ENCODE assay signal across 9 cellular contexts in the genomic region with DNA sequence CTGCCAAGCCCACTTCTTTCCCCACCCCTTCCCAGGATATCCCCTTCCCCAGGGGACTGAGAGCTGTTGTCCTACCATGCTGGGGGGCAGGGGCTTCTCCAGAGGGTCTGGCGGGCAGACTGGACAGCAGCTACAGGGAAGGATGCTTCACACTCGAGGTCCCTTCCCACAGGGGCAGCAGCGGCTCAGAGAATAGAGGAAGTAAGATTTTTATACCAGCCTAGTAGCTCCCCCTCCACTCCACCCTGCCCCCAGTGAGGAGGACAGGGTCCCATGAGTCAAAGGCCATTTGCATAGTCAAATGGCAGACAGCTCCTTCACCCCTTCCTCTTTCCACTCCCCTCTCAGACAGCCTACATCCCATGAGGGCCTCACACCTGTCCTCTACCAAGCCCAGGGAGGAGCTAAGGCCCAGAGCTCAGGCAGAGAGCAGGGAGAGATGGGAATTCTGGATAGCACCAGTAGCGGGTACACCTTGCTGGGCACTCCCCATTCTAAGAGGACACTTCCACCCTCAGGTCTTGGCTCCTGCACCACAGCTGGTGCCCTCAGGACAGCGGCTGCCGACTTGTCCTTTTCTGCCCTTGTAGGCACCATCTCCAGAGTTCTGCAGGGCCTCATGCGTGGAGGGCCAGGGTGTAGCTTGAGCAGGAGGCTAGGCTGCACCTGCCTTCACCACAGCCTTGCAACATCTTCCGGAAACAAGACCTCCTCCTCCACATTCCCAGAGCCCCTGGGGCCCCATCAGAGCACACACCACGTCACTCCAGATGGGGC. TPM values are rescaled to one million over a fixed set of nuclear protein-coding genes. Genes with fewer than 3 reads are reported as not detected.
DNase-seq lines count a peak whose midpoint lies in the region; ATAC-seq and TF ChIP-seq lines count a peak whose summit lies in the region.
"Had no signal": no experiment of that assay in that cellular context is flagged by ENCODE, and none has a peak within 500 bp of the region (broad histone marks: within the 10 kb centered on the region; RNA-seq: fewer than 3 reads in every experiment).

A gene with protein sequence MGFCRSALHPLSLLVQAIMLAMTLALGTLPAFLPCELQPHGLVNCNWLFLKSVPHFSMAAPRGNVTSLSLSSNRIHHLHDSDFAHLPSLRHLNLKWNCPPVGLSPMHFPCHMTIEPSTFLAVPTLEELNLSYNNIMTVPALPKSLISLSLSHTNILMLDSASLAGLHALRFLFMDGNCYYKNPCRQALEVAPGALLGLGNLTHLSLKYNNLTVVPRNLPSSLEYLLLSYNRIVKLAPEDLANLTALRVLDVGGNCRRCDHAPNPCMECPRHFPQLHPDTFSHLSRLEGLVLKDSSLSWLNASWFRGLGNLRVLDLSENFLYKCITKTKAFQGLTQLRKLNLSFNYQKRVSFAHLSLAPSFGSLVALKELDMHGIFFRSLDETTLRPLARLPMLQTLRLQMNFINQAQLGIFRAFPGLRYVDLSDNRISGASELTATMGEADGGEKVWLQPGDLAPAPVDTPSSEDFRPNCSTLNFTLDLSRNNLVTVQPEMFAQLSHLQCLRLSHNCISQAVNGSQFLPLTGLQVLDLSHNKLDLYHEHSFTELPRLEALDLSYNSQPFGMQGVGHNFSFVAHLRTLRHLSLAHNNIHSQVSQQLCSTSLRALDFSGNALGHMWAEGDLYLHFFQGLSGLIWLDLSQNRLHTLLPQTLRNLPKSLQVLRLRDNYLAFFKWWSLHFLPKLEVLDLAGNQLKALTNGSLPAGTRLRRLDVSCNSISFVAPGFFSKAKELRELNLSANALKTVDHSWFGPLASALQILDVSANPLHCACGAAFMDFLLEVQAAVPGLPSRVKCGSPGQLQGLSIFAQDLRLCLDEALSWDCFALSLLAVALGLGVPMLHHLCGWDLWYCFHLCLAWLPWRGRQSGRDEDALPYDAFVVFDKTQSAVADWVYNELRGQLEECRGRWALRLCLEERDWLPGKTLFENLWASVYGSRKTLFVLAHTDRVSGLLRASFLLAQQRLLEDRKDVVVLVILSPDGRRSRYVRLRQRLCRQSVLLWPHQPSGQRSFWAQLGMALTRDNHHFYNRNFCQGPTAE (minus strand): TSS at position 194 of the 777 bp plus-strand sequence. CDS start 116 bp downstream, at position 78.

- WGBS in thymus, result 11% methylated on average over 9 of the region's 9 CpGs

- H3K4me3 ChIP-seq in thymus (ENCODE audit: low read length), result no peak within 1 kb of the TSS
- no peak within 1 kb of the TSS for H3K4me3 ChIP-seq in left ventricle myocardium inferior

- peak within 1 kb of the TSS; percentile 41 for H3K4me3 Mint-ChIP-seq in activated CD8-positive, alpha-beta T cell treated with anti-CD3 and anti-CD28 coated beads, Interleukin-2, amount 10 ng/mL, durations not matched to agents 7 days and 5 days

- DNase-seq in activated CD8-positive, alpha-beta T cell treated with anti-CD3 and anti-CD28 coated beads, Interleukin-2, amount 10 ng/mL, durations not matched to agents 7 days and 5 days, result no peak
- DNase-seq in T1000 (lab: John Stamatoyannopoulos, UW), result no peak
- DNase-seq in left ventricle myocardium inferior, result no peak
- DNase-seq in NCI-H748 (lab: John Stamatoyannopoulos, UW; ENCODE audit: unreplicated experiment), result no peak

- POLR2A ChIA-PET in activated CD8-positive, alpha-beta T cell treated with anti-CD3 and anti-CD28 coated beads, Interleukin-2, amount 10 ng/mL, durations not matched to agents 7 days and 5 days (lab: Charles Lee), result interaction anchor here (1.0 to 7.9 kb wide), 6 partner anchors 9 to 114 kb away, joined by 3 to 53 read pairs (median 5); partner anchors contain the start of genes GLYCTK, TWF2 and WDR82

- no peaks in the 10 kb centered on the region for H3K27me3 ChIP-seq in thymus (ENCODE audit: control insufficient read depth, insufficient read depth)
- no peaks in the 10 kb centered on the region for H3K27me3 ChIP-seq in left ventricle myocardium inferior (ENCODE audit: low read depth)

- peak; percentile 82 for ATAC-seq in GM18498 (IDR thresholded peaks at IDR 0.05; ENCODE audit: unreplicated experiment)
- ATAC-seq in GM21360 (IDR thresholded peaks at IDR 0.05; ENCODE audit: unreplicated experiment), result peak; percentile 62
- ATAC-seq in HG03469 (IDR thresholded peaks at IDR 0.05; ENCODE audit: unreplicated experiment), result peak; percentile 67
- peak; percentile 29 for ATAC-seq in activated CD8-positive, alpha-beta T cell treated with anti-CD3 and anti-CD28 coated beads, Interleukin-2, amount 10 ng/mL, durations not matched to agents 7 days and 5 days

- H3K36me3 Mint-ChIP-seq in activated CD8-positive, alpha-beta T cell treated with anti-CD3 and anti-CD28 coated beads, Interleukin-2, amount 10 ng/mL, durations not matched to agents 7 days and 5 days (ENCODE audit: low read depth), result peaks cover 50% of the 10 kb centered on the region

- H3K4me1 Mint-ChIP-seq in activated CD8-positive, alpha-beta T cell treated with anti-CD3 and anti-CD28 coated beads, Interleukin-2, amount 10 ng/mL, durations not matched to agents 7 days and 5 days (ENCODE audit: low read depth), result peaks cover 69% of the 10 kb centered on the region

- CTCF ChIA-PET in activated CD8-positive, alpha-beta T cell treated with anti-CD3 and anti-CD28 coated beads, Interleukin-2, amount 10 ng/mL, durations not matched to agents 7 days and 5 days (lab: Charles Lee), result interaction anchor here (0.5 to 9.7 kb wide), 6 partner anchors 11 to 224 kb away, joined by 3 to 157 read pairs (median 4); partner anchors contain the start of gene TWF2

- H3K27me3 Mint-ChIP-seq in activated CD8-positive, alpha-beta T cell treated with anti-CD3 and anti-CD28 coated beads, Interleukin-2, amount 10 ng/mL, durations not matched to agents 7 days and 5 days (ENCODE audit: low read depth), result no peaks in the 10 kb centered on the region

- no peaks in the 10 kb centered on the region for H3K9me3 Mint-ChIP-seq in activated CD8-positive, alpha-beta T cell treated with anti-CD3 and anti-CD28 coated beads, Interleukin-2, amount 10 ng/mL, durations not matched to agents 7 days and 5 days (ENCODE audit: insufficient read depth)

- H3K27ac ChIP-seq in thymus (ENCODE audit: low read depth) (peak within 1 kb of the TSS; percentile 82), left ventricle myocardium inferior (replicated peaks) (no peak within 1 kb of the TSS)

- intact Hi-C loops in left ventricle myocardium inferior (cut with micrococcal nuclease), result loop anchor here (5.0 kb wide), 1 partner anchor 117 kb away; no protein-coding TSS in a partner anchor

- no peak for TF ChIP-seq CTCF in left ventricle myocardium inferior (IDR thresholded peaks at IDR 0.05; ENCODE audit: borderline replicate concordance)

- peaks cover 56% of the 10 kb centered on the region for H3K4me1 ChIP-seq in thymus (ENCODE audit: control insufficient read depth, insufficient read depth, low read length)
- peaks cover 9% of the 10 kb centered on the region for H3K4me1 ChIP-seq in left ventricle myocardium inferior

- H3K27ac Mint-ChIP-seq in activated CD8-positive, alpha-beta T cell treated with anti-CD3 and anti-CD28 coated beads, Interleukin-2, amount 10 ng/mL, durations not matched to agents 7 days and 5 days, result peak within 1 kb of the TSS; percentile 96

- H3K36me3 ChIP-seq in thymus (ENCODE audit: control insufficient read depth, insufficient read depth) (peaks cover 44% of the 10 kb centered on the region), left ventricle myocardium inferior (peaks cover 33% of the 10 kb centered on the region)

- H3K9me3 ChIP-seq in thymus (ENCODE audit: control insufficient read depth) (no peaks in the 10 kb centered on the region), left ventricle myocardium inferior (replicated peaks) (no peaks in the 10 kb centered on the region)

RNA-seq across cellular contexts. Expression of the gene that starts here (rescaled TPM):
- total RNA-seq in activated CD8-positive, alpha-beta T cell treated with anti-CD3 and anti-CD28 coated beads, Interleukin-2, amount 10 ng/mL, durations not matched to agents 7 days and 5 days, result under 1 TPM; 0.52 to 0.79 TPM
- 0.59 TPM for polyA plus RNA-seq in thymus
- 0.66 TPM for total RNA-seq in left ventricle myocardium inferior
- total RNA-seq: RPMI7951 had no signal

Comparison
In these comparisons a context has a peak if more than half of its experiments do, and no peak if none do; other contexts are left out.
1. Peak in ATAC-seq in activated CD8-positive, alpha-beta T cell treated with anti-CD3 and anti-CD28 coated beads, Interleukin-2, amount 10 ng/mL, durations not matched to agents 7 days and 5 days; RNA of the gene not detected or under 1 TPM.
2. ATAC-seq: peak in every context shown above with its lines; median percentile 82 in GM18498; 67 in HG03469; 62 in GM21360; 29 in activated CD8-positive, alpha-beta T cell treated with anti-CD3 and anti-CD28 coated beads, Interleukin-2, amount 10 ng/mL, durations not matched to agents 7 days and 5 days.